Comparison of ENCODE assay signal across 17 cellular contexts in the genomic region with DNA sequence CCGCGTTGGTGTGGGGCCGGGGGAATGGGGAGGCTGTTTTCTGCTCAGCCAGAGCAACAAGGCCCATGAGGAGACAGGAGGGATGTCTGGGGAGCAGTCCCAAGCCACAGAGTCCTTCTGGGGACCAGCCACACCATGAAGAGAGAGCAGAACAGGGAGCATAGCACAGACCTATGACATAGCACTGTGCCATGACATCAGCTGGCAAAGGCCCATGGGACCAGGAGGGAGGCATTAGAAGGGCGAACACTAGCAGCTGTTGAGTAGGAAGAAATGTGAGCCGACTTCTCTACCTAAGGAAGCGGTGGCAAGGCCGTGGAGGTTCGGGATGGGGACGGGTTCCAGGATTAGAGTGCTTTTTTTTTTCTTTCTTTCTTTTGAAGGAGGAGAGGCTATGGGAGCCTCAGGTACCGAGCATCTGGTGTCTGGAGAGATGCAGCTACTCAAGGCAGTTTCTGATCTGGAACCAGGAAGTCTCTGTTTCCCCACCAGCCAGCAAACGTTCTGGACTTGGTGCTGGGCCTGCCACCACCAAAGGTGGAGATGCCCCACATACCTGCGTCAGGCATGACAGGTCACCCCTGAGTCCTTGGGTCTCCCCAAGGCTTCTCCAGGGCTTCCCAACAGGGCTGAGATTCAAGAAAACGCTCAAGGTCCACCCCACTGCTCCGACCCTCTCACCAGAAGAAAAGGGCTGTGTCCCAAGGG.
DNase-seq lines count a peak whose midpoint lies in the region; ATAC-seq, FAIRE-seq and TF ChIP-seq lines count a peak whose summit lies in the region.
"Had no signal": no experiment of that assay in that cellular context is flagged by ENCODE, and none has a peak within 500 bp of the region (broad histone marks: within the 10 kb centered on the region; RNA-seq: fewer than 3 reads in every experiment).

No MANE protein-coding gene starts in this region.

- no peak overlapping the region for H3K4me3 Mint-ChIP-seq in activated CD8-positive, alpha-beta T cell treated with anti-CD3 and anti-CD28 coated beads, Interleukin-2, amount 10 ng/mL, durations not matched to agents 7 days and 5 days
- no peak overlapping the region for H3K4me3 Mint-ChIP-seq in activated CD8-positive, alpha-beta T cell treated with anti-CD3 and anti-CD28 coated beads for 36 hours
- H3K4me3 Mint-ChIP-seq: activated CD4-positive, alpha-beta T cell treated with anti-CD3 and anti-CD28 coated beads, Interleukin-2, amount 10 ng/mL, durations not matched to agents 7 days and 5 days had no signal

- no peak for TF ChIP-seq EP300 in K562 (IDR thresholded peaks at IDR 0.05; ENCODE audit: low read length)

- WGBS in K562 (ENCODE audit: insufficient coverage, low coverage, missing lambda C conversion rate): 61% methylated on average over 13 of the region's 14 CpGs
- 80 to 86% (median 83%) methylated on average over 14 of the region's 14 CpGs for WGBS in spleen, 5 donors

- TF ChIP-seq CTCF in activated CD8-positive, alpha-beta T cell treated with anti-CD3 and anti-CD28 coated beads for 36 hours (IDR thresholded peaks at IDR 0.05): no peak
- no peak for TF ChIP-seq CTCF in K562 (IDR thresholded peaks at IDR 0.05 in 2 of 3, conservative IDR thresholded peaks at IDR 0.05 in 1 of 3; ENCODE audit: insufficient read depth in 2 of 3, low read depth in 1 of 3, low read length in 3 of 3)
- no peak for TF ChIP-seq CTCF in spleen (IDR thresholded peaks at IDR 0.05 in 8 of 11, conservative IDR thresholded peaks at IDR 0.05 in 3 of 11)

- H3K4me1 ChIP-seq in K562 (replicated peaks in 1 of 2; ENCODE audit: control insufficient read depth in 2 of 2, insufficient read depth in 2 of 2, low read length in 2 of 2): peaks cover 0 to 5% of the 10 kb centered on the region in 2 experiments; a peak in 2 of 5 replicates
- H3K4me1 ChIP-seq in spleen: peaks cover 0 to 47% (median 20%) of the 10 kb centered on the region in 6 donors
- H3K4me1 ChIP-seq: body of pancreas, tibial nerve had no signal

- peak overlapping the region; percentile 1 for H3K27ac Mint-ChIP-seq in activated CD8-positive, alpha-beta T cell treated with anti-CD3 and anti-CD28 coated beads, Interleukin-2, amount 10 ng/mL, durations not matched to agents 7 days and 5 days
- H3K27ac Mint-ChIP-seq in activated CD8-positive, alpha-beta T cell treated with anti-CD3 and anti-CD28 coated beads for 36 hours: no peak overlapping the region
- H3K27ac Mint-ChIP-seq: activated CD4-positive, alpha-beta T cell treated with anti-CD3 and anti-CD28 coated beads, Interleukin-2, amount 10 ng/mL, durations not matched to agents 7 days and 5 days had no signal

- POLR2A ChIA-PET in activated CD8-positive, alpha-beta T cell treated with anti-CD3 and anti-CD28 coated beads, Interleukin-2, amount 10 ng/mL, durations not matched to agents 7 days and 5 days (lab: Charles Lee): no interaction called here
- POLR2A ChIA-PET in activated CD8-positive, alpha-beta T cell treated with anti-CD3 and anti-CD28 coated beads for 36 hours (lab: Charles Lee): no interaction called here
- POLR2A ChIA-PET in K562 (lab: Yijun Ruan, JAX): interaction anchor here (0.6 kb wide), 1 partner anchor 13 kb away, joined by 3 read pairs; no protein-coding TSS in a partner anchor

- TF ChIP-seq POLR2A in K562 (conservative IDR thresholded peaks at IDR 0.05) (no peak), spleen (IDR thresholded peaks at IDR 0.05) (no peak)

- in situ Hi-C loops in K562 (cut with MboI): no loop called here

- H3K4me3 ChIP-seq in K562: no peak overlapping the region
- H3K4me3 ChIP-seq in spleen: peak overlapping the region in 1 of 8 donors; percentile 70
- H3K4me3 ChIP-seq: body of pancreas, lung had no signal

- H3K27me3 Mint-ChIP-seq in activated CD8-positive, alpha-beta T cell treated with anti-CD3 and anti-CD28 coated beads, Interleukin-2, amount 10 ng/mL, durations not matched to agents 7 days and 5 days (ENCODE audit: low read depth): no peaks in the 10 kb centered on the region
- H3K27me3 Mint-ChIP-seq in activated CD8-positive, alpha-beta T cell treated with anti-CD3 and anti-CD28 coated beads for 36 hours: no peaks in the 10 kb centered on the region
- H3K27me3 Mint-ChIP-seq: activated CD4-positive, alpha-beta T cell treated with anti-CD3 and anti-CD28 coated beads, Interleukin-2, amount 10 ng/mL, durations not matched to agents 7 days and 5 days; T-cell had no signal

- DNase-seq in activated CD8-positive, alpha-beta T cell treated with anti-CD3 and anti-CD28 coated beads, Interleukin-2, amount 10 ng/mL, durations not matched to agents 7 days and 5 days: no peak
- no peak for DNase-seq in activated CD8-positive, alpha-beta T cell treated with anti-CD3 and anti-CD28 coated beads for 36 hours
- DNase-seq in NCI-H2107 treated with DMSO at 0.1 percent for 48 hours (lab: John Stamatoyannopoulos, UW; ENCODE audit: unreplicated experiment) (peak; percentile 69), K562 (ENCODE audit: extremely low read depth in 1 of 4, low spot score in 3 of 4) (no peak), spleen (no peak), T-helper 2 cell (no peak), HT-29 (ENCODE audit: low spot score) (no peak)
- DNase-seq: activated CD4-positive, alpha-beta T cell treated with anti-CD3 and anti-CD28 coated beads, Interleukin-2, amount 10 ng/mL, durations not matched to agents 7 days and 5 days; activated effector memory CD4-positive, alpha-beta T cell treated with Interleukin-2 at 50 U/mL for 16 hours; body of pancreas; effector CD4-positive, alpha-beta T cell; NCI-H1694 treated with DMSO at 0.1 percent for 48 hours; stimulated activated CD4-positive, alpha-beta T cell treated with anti-CD3 and anti-CD28 coated beads, Interleukin-15, amount 100 ng/mL, for 24 hours had no signal

- no peak overlapping the region for H3K4me2 ChIP-seq in K562 (ENCODE audit: insufficient read depth, low read length)

- BruUV-seq in K562 (replicated peaks; lab: Mats Ljungman, UMichigan): no TSS peak

- intact Hi-C loops in activated CD8-positive, alpha-beta T cell treated with anti-CD3 and anti-CD28 coated beads for 36 hours (cut with micrococcal nuclease): no loop called here
- intact Hi-C loops in K562 (cut with micrococcal nuclease): no loop called here
- intact Hi-C loops in spleen (cut with DNase I; ENCODE audit: low total_unique reads): no loop called here

- no peaks in the 10 kb centered on the region for H3K9me3 Mint-ChIP-seq in activated CD8-positive, alpha-beta T cell treated with anti-CD3 and anti-CD28 coated beads, Interleukin-2, amount 10 ng/mL, durations not matched to agents 7 days and 5 days (ENCODE audit: insufficient read depth)
- H3K9me3 Mint-ChIP-seq in activated CD8-positive, alpha-beta T cell treated with anti-CD3 and anti-CD28 coated beads for 36 hours: no peaks in the 10 kb centered on the region
- H3K9me3 Mint-ChIP-seq: activated CD4-positive, alpha-beta T cell treated with anti-CD3 and anti-CD28 coated beads, Interleukin-2, amount 10 ng/mL, durations not matched to agents 7 days and 5 days; T-cell had no signal

- TF ChIP-seq RAD21 in K562 (CRISPR knock-in tag; conservative IDR thresholded peaks at IDR 0.05 in 1 of 2, IDR thresholded peaks at IDR 0.05 in 1 of 2): no peak

- H2AFZ ChIP-seq in K562 (ENCODE audit: low read depth, low read length): no peak overlapping the region

- no peak for FAIRE-seq in K562 (lab: Jason Lieb, UNC)

- H3K27ac ChIP-seq in K562 (ENCODE audit: extremely low read depth, low read depth, low read length) (no peak overlapping the region), spleen (peak overlapping the region; percentile 35 to 86 (median 70))
- H3K27ac ChIP-seq: body of pancreas had no signal

- H3K79me2 ChIP-seq in K562 (ENCODE audit: control insufficient read depth, insufficient read depth, low read length): no peaks in the 10 kb centered on the region

- no peak for ATAC-seq in activated CD8-positive, alpha-beta T cell treated with anti-CD3 and anti-CD28 coated beads, Interleukin-2, amount 10 ng/mL, durations not matched to agents 7 days and 5 days
- ATAC-seq in activated CD8-positive, alpha-beta T cell treated with anti-CD3 and anti-CD28 coated beads for 36 hours: no peak
- ATAC-seq in K562 (peak; percentile 21; the same call in 1 of the 3 replicates), GM18519 (IDR thresholded peaks at IDR 0.05; ENCODE audit: low FRiP score, unreplicated experiment) (no peak)
- ATAC-seq: body of pancreas had no signal

- H4K20me1 ChIP-seq in K562 (replicated peaks; ENCODE audit: control insufficient read depth, insufficient read depth, low read length): no peaks in the 10 kb centered on the region

- H3K4me1 Mint-ChIP-seq in activated CD8-positive, alpha-beta T cell treated with anti-CD3 and anti-CD28 coated beads, Interleukin-2, amount 10 ng/mL, durations not matched to agents 7 days and 5 days (ENCODE audit: low read depth): peaks cover 12% of the 10 kb centered on the region
- peaks cover 9% of the 10 kb centered on the region for H3K4me1 Mint-ChIP-seq in activated CD8-positive, alpha-beta T cell treated with anti-CD3 and anti-CD28 coated beads for 36 hours (ENCODE audit: low read depth)

- no peaks in the 10 kb centered on the region for H3K36me3 Mint-ChIP-seq in activated CD8-positive, alpha-beta T cell treated with anti-CD3 and anti-CD28 coated beads, Interleukin-2, amount 10 ng/mL, durations not matched to agents 7 days and 5 days (ENCODE audit: low read depth)
- H3K36me3 Mint-ChIP-seq in activated CD8-positive, alpha-beta T cell treated with anti-CD3 and anti-CD28 coated beads for 36 hours (ENCODE audit: low read depth): no peaks in the 10 kb centered on the region
- H3K36me3 Mint-ChIP-seq: T-cell had no signal

- H3K27me3 ChIP-seq in K562 (ENCODE audit: control insufficient read depth in 2 of 2, insufficient read depth in 2 of 2, low read length in 2 of 2) (no peaks in the 10 kb centered on the region), spleen (replicated peaks in 1 of 7) (no peaks in the 10 kb centered on the region)
- H3K27me3 ChIP-seq: body of pancreas, tibial nerve had no signal

- CTCF ChIA-PET in activated CD8-positive, alpha-beta T cell treated with anti-CD3 and anti-CD28 coated beads, Interleukin-2, amount 10 ng/mL, durations not matched to agents 7 days and 5 days (lab: Charles Lee): interaction anchor here (1.0 kb wide), 1 partner anchor 152 kb away, joined by 3 read pairs; no protein-coding TSS in a partner anchor
- CTCF ChIA-PET in activated CD8-positive, alpha-beta T cell treated with anti-CD3 and anti-CD28 coated beads for 36 hours (lab: Charles Lee): no interaction called here
- CTCF ChIA-PET in K562 (lab: Yijun Ruan, JAX; ENCODE audit: low intra/inter-chr PET ratio): no interaction called here

- H3K9ac ChIP-seq in K562 (ENCODE audit: insufficient read depth in 1 of 2, low read depth in 2 of 2, low read length in 2 of 2): no peak overlapping the region; a peak in 1 of 4 replicates

- H3K9me3 ChIP-seq in K562 (replicated peaks; ENCODE audit: control insufficient read depth, insufficient read depth, low read depth, low read length) (no peaks in the 10 kb centered on the region), spleen (no peaks in the 10 kb centered on the region)
- H3K9me3 ChIP-seq: body of pancreas, tibial nerve had no signal

- no peaks in the 10 kb centered on the region for H3K9me1 ChIP-seq in K562 (ENCODE audit: control insufficient read depth, insufficient read depth, low read length)

- H3K36me3 ChIP-seq in K562 (ENCODE audit: control insufficient read depth, insufficient read depth, low read length): no peaks in the 10 kb centered on the region
- peaks cover 0 to 2% (median 0%) of the 10 kb centered on the region in 6 donors for H3K36me3 ChIP-seq in spleen
- H3K36me3 ChIP-seq: tibial nerve had no signal
